In the genomic region with DNA sequence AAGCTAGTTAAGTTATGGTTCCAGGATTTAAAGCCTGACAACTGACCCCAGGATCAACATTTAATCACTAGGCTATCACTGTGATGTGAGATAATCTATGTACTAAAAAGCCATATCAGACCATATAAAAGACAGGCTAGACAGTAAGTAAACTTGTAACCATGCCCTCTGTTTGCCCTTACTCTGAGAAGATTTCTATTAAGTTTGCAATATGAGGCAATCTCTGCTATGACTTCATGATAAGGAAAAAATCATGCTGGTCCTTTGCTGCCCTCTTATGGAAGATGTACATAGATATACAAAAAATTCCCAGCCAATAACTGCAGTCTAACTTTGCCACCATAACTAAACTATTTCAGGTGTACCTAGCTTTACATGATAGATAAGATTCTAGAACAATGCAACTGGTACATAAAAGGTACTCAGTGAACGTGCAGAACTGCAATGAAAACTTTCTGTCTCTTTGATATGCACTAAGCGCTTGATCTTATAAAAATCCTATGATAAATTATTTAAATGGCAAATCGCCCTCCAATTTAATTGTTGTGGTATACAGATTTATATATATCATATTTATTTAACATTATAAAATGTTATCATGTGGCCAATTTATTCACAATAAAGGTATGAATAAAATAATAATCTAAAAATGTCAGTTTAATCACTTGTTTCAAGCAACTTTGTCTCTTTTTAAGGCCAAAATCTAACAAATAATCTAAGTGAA, we compare ENCODE assay signal across 8 cellular contexts.
A peak's percentile ranks its signal among the peaks of the same experiment; 100 is the strongest.
DNase-seq lines count a peak whose midpoint lies in the region; ATAC-seq and TF ChIP-seq lines count a peak whose summit lies in the region.

No MANE protein-coding gene starts in this region.

- H3K4me3 ChIP-seq in AG04449 (ENCODE audit: low read depth, low read length) (no peak overlapping the region), GM12864 (ENCODE audit: low read depth, low read length) (no peak overlapping the region)

- TF ChIP-seq CTCF in AG04449 (IDR thresholded peaks at IDR 0.05; ENCODE audit: insufficient read depth, low read length, missing control alignments), result peak; percentile 44
- peak; percentile 37 for TF ChIP-seq CTCF in GM12864 (IDR thresholded peaks at IDR 0.05; ENCODE audit: low read depth, low read length, missing control alignments)

- POLR2A ChIA-PET in AG04449 (lab: Yijun Ruan, JAX), result interaction anchor here (1.5 kb wide), 1 partner anchor 259 kb away, joined by 3 read pairs; no protein-coding TSS in a partner anchor

- no peaks in the 10 kb centered on the region for H3K9me3 Mint-ChIP-seq in activated naive CD8-positive, alpha-beta T cell treated with anti-CD3 and anti-CD28 coated beads, Interleukin-2, amount 50 U/mL, for 24 hours
- peaks cover 0 to 7% of the 10 kb centered on the region in 2 donors for H3K9me3 Mint-ChIP-seq in stimulated activated naive CD8-positive, alpha-beta T cell treated with anti-CD3 and anti-CD28 coated beads, Interleukin-15, amount 100 ng/mL, for 72 hours

- H3K27ac Mint-ChIP-seq in activated naive CD8-positive, alpha-beta T cell treated with anti-CD3 and anti-CD28 coated beads, Interleukin-2, amount 50 U/mL, for 24 hours, result no peak overlapping the region
- H3K27ac Mint-ChIP-seq in stimulated activated naive CD8-positive, alpha-beta T cell treated with anti-CD3 and anti-CD28 coated beads, Interleukin-15, amount 100 ng/mL, for 72 hours, result no peak overlapping the region

- peaks cover 46% of the 10 kb centered on the region for H3K4me1 Mint-ChIP-seq in activated naive CD8-positive, alpha-beta T cell treated with anti-CD3 and anti-CD28 coated beads, Interleukin-2, amount 50 U/mL, for 24 hours
- peaks cover 51% of the 10 kb centered on the region for H3K4me1 Mint-ChIP-seq in stimulated activated naive CD8-positive, alpha-beta T cell treated with anti-CD3 and anti-CD28 coated beads, Interleukin-15, amount 100 ng/mL, for 72 hours

- H3K36me3 Mint-ChIP-seq in activated naive CD8-positive, alpha-beta T cell treated with anti-CD3 and anti-CD28 coated beads, Interleukin-2, amount 50 U/mL, for 24 hours (ENCODE audit: low read depth), result peaks cover 3% of the 10 kb centered on the region

- peak; percentile 69 for ATAC-seq in activated naive CD8-positive, alpha-beta T cell treated with anti-CD3 and anti-CD28 coated beads, Interleukin-2, amount 50 U/mL, for 24 hours
- ATAC-seq in stimulated activated naive CD8-positive, alpha-beta T cell treated with anti-CD3 and anti-CD28 coated beads, Interleukin-15, amount 100 ng/mL, for 72 hours, result peak; percentile 70
- ATAC-seq in HG02885 (IDR thresholded peaks at IDR 0.05; ENCODE audit: poor library complexity, unreplicated experiment), result no peak

- no peaks in the 10 kb centered on the region for H3K27me3 Mint-ChIP-seq in activated naive CD8-positive, alpha-beta T cell treated with anti-CD3 and anti-CD28 coated beads, Interleukin-2, amount 50 U/mL, for 24 hours
- no peaks in the 10 kb centered on the region for H3K27me3 Mint-ChIP-seq in stimulated activated naive CD8-positive, alpha-beta T cell treated with anti-CD3 and anti-CD28 coated beads, Interleukin-15, amount 100 ng/mL, for 72 hours

- DNase-seq in AG04449 (ENCODE audit: low read depth, low spot score) (peak; percentile 76), GM12864 (ENCODE audit: low read depth) (no peak), NCI-H446 treated with DMSO at 0.1 percent for 48 hours (lab: John Stamatoyannopoulos, UW) (peak; percentile 29), hepatic stellate cell (ENCODE audit: low spot score) (peak; percentile 58)
- DNase-seq in activated naive CD8-positive, alpha-beta T cell treated with anti-CD3 and anti-CD28 coated beads, Interleukin-2, amount 50 U/mL, for 24 hours, result no peak
- DNase-seq in stimulated activated naive CD8-positive, alpha-beta T cell treated with anti-CD3 and anti-CD28 coated beads, Interleukin-15, amount 100 ng/mL, for 72 hours, result no peak
- no peak for DNase-seq in stimulated activated CD4-positive, alpha-beta T cell treated with anti-CD3 and anti-CD28 coated beads, Interleukin-12 subunit alpha, Interleukin-12 subunit beta, amount 100 ng/mL, for 4 hours

- no peak overlapping the region for H3K4me3 Mint-ChIP-seq in activated naive CD8-positive, alpha-beta T cell treated with anti-CD3 and anti-CD28 coated beads, Interleukin-2, amount 50 U/mL, for 24 hours
- no peak overlapping the region for H3K4me3 Mint-ChIP-seq in stimulated activated naive CD8-positive, alpha-beta T cell treated with anti-CD3 and anti-CD28 coated beads, Interleukin-15, amount 100 ng/mL, for 72 hours

- CTCF ChIA-PET in AG04449 (lab: Yijun Ruan, JAX), result interaction anchor here (0.7 to 3.8 kb wide), 23 partner anchors 10 to 728 kb away, joined by 3 to 38 read pairs (median 5); a partner anchor contains a TSS

Comparison
In these comparisons a context has a peak if more than half of its experiments do, and no peak if none do; other contexts are left out.
1. DNase-seq: peak in AG04449 (single experiment), NCI-H446 treated with DMSO at 0.1 percent for 48 hours (single experiment) and hepatic stellate cell (single experiment); none in GM12864 (single experiment), activated naive CD8-positive, alpha-beta T cell treated with anti-CD3 and anti-CD28 coated beads, Interleukin-2, amount 50 U/mL, for 24 hours (single experiment), stimulated activated naive CD8-positive, alpha-beta T cell treated with anti-CD3 and anti-CD28 coated beads, Interleukin-15, amount 100 ng/mL, for 72 hours (0 of 2) and stimulated activated CD4-positive, alpha-beta T cell treated with anti-CD3 and anti-CD28 coated beads, Interleukin-12 subunit alpha, Interleukin-12 subunit beta, amount 100 ng/mL, for 4 hours (single experiment).